Comparison of ENCODE assay signal across 8 cellular contexts in the genomic region with DNA sequence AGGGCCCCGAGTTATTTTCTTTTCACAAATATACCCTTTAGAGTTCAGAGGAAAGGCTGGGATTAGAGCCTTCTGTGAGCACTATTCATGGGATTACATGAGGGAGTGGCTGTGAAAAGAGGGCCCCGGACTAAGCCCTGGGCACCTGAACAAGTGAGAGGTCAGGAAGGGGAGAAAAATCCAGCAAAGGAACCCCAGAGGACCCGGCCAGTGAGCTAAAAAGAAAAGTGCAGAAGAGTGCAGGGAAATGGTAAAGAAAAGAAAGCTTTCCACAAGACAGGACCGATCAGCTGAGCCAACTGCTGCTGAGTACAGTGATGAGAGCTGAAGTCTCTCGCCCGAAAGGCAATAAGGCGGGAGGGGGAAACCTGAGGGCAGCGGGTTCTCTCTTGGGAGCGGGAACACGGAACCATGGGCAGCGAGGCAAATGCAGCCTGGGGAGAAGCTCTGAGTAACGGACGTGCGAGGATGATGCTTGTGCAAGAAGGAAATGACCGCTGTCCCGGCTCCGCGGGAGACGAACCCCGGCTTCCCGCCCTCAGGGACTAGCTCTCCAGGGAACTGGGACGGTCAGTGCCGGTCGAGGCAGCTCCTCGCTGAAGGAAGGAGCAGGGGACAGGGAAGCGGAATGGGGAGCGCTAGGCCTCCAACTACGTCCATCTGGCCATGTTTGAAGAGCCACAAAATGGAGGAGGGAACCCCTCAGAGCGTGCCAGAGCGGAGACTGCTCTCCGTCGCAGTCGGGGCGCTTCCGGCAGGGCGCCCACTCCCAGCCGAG. TPM values are rescaled to one million over a fixed set of nuclear protein-coding genes. Genes with fewer than 3 reads are reported as not detected.
DNase-seq lines count a peak whose midpoint lies in the region; ATAC-seq and TF ChIP-seq lines count a peak whose summit lies in the region.

No MANE protein-coding gene starts in this region.

- no peaks in the 10 kb centered on the region for H3K9me3 Mint-ChIP-seq in Caco-2 (ENCODE audit: unreplicated experiment)
- H3K9me3 Mint-ChIP-seq in osteocyte (ENCODE audit: unreplicated experiment), result no peaks in the 10 kb centered on the region

- H3K27ac Mint-ChIP-seq in Caco-2 (ENCODE audit: unreplicated experiment) (peak overlapping the region; percentile 99), osteocyte (ENCODE audit: unreplicated experiment) (peak overlapping the region; percentile 100)

- H3K36me3 Mint-ChIP-seq in Caco-2 (ENCODE audit: insufficient read depth, unreplicated experiment) (peaks cover 33% of the 10 kb centered on the region), osteocyte (ENCODE audit: unreplicated experiment) (peaks cover 2% of the 10 kb centered on the region)

- TF ChIP-seq CTCF in Caco-2 (IDR thresholded peaks at IDR 0.05; ENCODE audit: insufficient read depth in 1 of 2, low read depth in 1 of 2, low read length in 1 of 2, severe bottlenecking in 1 of 2, unreplicated experiment in 1 of 2), result no peak
- no peak for TF ChIP-seq CTCF in heart left ventricle (IDR thresholded peaks at IDR 0.05)
- no peak for TF ChIP-seq CTCF in osteocyte (IDR thresholded peaks at IDR 0.05)

- H3K27me3 Mint-ChIP-seq in Caco-2 (ENCODE audit: insufficient read depth, unreplicated experiment) (no peaks in the 10 kb centered on the region), osteocyte (ENCODE audit: unreplicated experiment) (no peaks in the 10 kb centered on the region)

- BruUV-seq in Caco-2 (replicated peaks; lab: Mats Ljungman, UMichigan), result TSS peak; percentile 80

- DNase-seq in Caco-2 (peak; percentile 59 to 71), HPDE6-E6E7 (ENCODE audit: extremely low spot score) (peak; percentile 39), RKO (ENCODE audit: low spot score) (peak; percentile 78), heart left ventricle (peak; percentile 70 to 84 (median 80)), osteocyte (ENCODE audit: extremely low spot score, unreplicated experiment) (peak; percentile 88)

- H3K4me1 Mint-ChIP-seq in Caco-2 (ENCODE audit: low read depth, unreplicated experiment), result peaks cover 52% of the 10 kb centered on the region
- H3K4me1 Mint-ChIP-seq in osteocyte (ENCODE audit: unreplicated experiment), result peaks cover 55% of the 10 kb centered on the region

- no peak for TF ChIP-seq POLR2A in heart left ventricle (IDR thresholded peaks at IDR 0.05)

- no peaks in the 10 kb centered on the region for H3K9me3 ChIP-seq in Caco-2
- no peaks in the 10 kb centered on the region for H3K9me3 ChIP-seq in heart left ventricle

- CTCF ChIA-PET in Caco-2 (lab: Charles Lee), result interaction anchor here (0.6 to 2.9 kb wide), 25 partner anchors 9 to 285 kb away, joined by 3 to 70 read pairs (median 5); a partner anchor contains a TSS

- H3K27me3 ChIP-seq in Caco-2 (replicated peaks; ENCODE audit: control insufficient read depth, insufficient read depth, low read length) (no peaks in the 10 kb centered on the region), heart left ventricle (no peaks in the 10 kb centered on the region)

- WGBS in adipose tissue, 3 donors, result 1 to 2% (median 2%) methylated on average over 32 to 37 of the region's 37 CpGs
- WGBS in heart left ventricle, 4 donors, result 2 to 4% (median 3%) methylated on average over 31 to 37 of the region's 37 CpGs

- H3K4me3 Mint-ChIP-seq in Caco-2 (ENCODE audit: unreplicated experiment) (peak overlapping the region; percentile 99), osteocyte (ENCODE audit: unreplicated experiment) (peak overlapping the region; percentile 90)

- H3K27ac ChIP-seq in adipose tissue (ENCODE audit: low read depth, low read length) (peak overlapping the region; percentile 39), heart left ventricle (peak overlapping the region; percentile 74 to 99 (median 95))

- peaks cover 67% of the 10 kb centered on the region for H3K4me1 ChIP-seq in Caco-2
- peaks cover 0 to 58% (median 46%) of the 10 kb centered on the region in 12 donors for H3K4me1 ChIP-seq in heart left ventricle

- H3K4me3 ChIP-seq in Caco-2 (ENCODE audit: low read depth, low read length), result peak overlapping the region; percentile 60
- peak overlapping the region; percentile 59 to 97 (median 82) for H3K4me3 ChIP-seq in heart left ventricle

- intact Hi-C loops in Caco-2 (cut with micrococcal nuclease; ENCODE audit: unreplicated experiment) (loop anchor here (1.0 to 5.0 kb wide), 5 partner anchors 24 to 139 kb away; no protein-coding TSS in a partner anchor), heart left ventricle (cut with DNase I) (loop anchor here (2.0 to 10.0 kb wide), 15 partner anchors 97 to 283 kb away; a partner anchor contains a TSS)

- ATAC-seq in GM19455 (IDR thresholded peaks at IDR 0.05; ENCODE audit: unreplicated experiment), result peak; percentile 38
- ATAC-seq in heart left ventricle, result peak; percentile 23 to 55 (median 51)
- ATAC-seq in HG02870 (IDR thresholded peaks at IDR 0.05; ENCODE audit: unreplicated experiment), result no peak

- no peaks in the 10 kb centered on the region for H3K36me3 ChIP-seq in Caco-2 (ENCODE audit: control insufficient read depth, insufficient read depth, low read length)
- peaks cover 0 to 11% (median 2%) of the 10 kb centered on the region in 9 donors for H3K36me3 ChIP-seq in heart left ventricle

- POLR2A ChIA-PET in Caco-2 (lab: Charles Lee), result interaction anchor here (0.6 to 3.1 kb wide), 7 partner anchors 12 to 270 kb away, joined by 3 to 36 read pairs (median 6); a partner anchor contains a TSS

RNA-seq across cellular contexts. Expression of a gene that starts 0.7 kb away (rescaled TPM):
- total RNA-seq in Caco-2 (2022), result 71.9 and 84.0 TPM in 2 replicates
- polyA plus RNA-seq in adipose tissue, result 10 to 100 TPM; 37.6 to 41.0 (median 37.9) TPM
- total RNA-seq in heart left ventricle, result 100 to 1,000 TPM in 1 of 9 donors, 10 to 100 TPM in 8; 57.0 to 129 (median 83.2) TPM
- 10 to 100 TPM; 25.7 to 71.8 TPM for polyA plus RNA-seq in heart left ventricle
- 87.5 and 97.1 TPM in 2 replicates for total RNA-seq in osteocyte
